22 cellular contexts compared by ENCODE assay signal in genomic region chr16:88602091-88602490, GRCh38. TPM values are rescaled to one million over a fixed set of nuclear protein-coding genes. Genes with fewer than 3 reads are reported as not detected.
"Had no signal": no experiment of that assay in that cellular context is flagged by ENCODE, and none has a peak within 500 bp of the region (broad histone marks: within the 10 kb centered on the region; RNA-seq: fewer than 3 reads in every experiment).

No MANE protein-coding gene starts in this region.

- H3K4me1 ChIP-seq: body of pancreas, foreskin keratinocyte had no signal

- ATAC-seq: activated T-cell treated with anti-CD3 and anti-CD28 coated beads, Interleukin-2, amount 50 U/mL, for 72 hours; natural killer cell had no signal

- H3K36me3 Mint-ChIP-seq: activated naive CD8-positive, alpha-beta T cell had no signal

- H3K4me3 Mint-ChIP-seq: activated B cell treated with CpG ODN at 0.5 μM for 24 hours; activated CD4-positive, alpha-beta T cell treated with anti-CD3 and anti-CD28 coated beads, Interleukin-2, amount 10 ng/mL, durations not matched to agents 24 days and 14 days; activated naive CD8-positive, alpha-beta T cell; activated T-cell treated with anti-CD3 and anti-CD28 coated beads, Interleukin-2, amount 50 U/mL, for 72 hours; natural killer cell; stimulated activated naive B cell treated with anti-CD40 and anti-IgM and Interleukin-4, amounts not matched to agents 10 μg/mL and 1 μg/mL and 100 μg/mL, for 72 hours; T-helper 2 cell treated with Interferon-gamma antibody and Interleukin-4, amounts not matched to agents 5 μg/mL and 100 μg/mL, for 36 hours had no signal

- H3K9me3 ChIP-seq: body of pancreas, tibial nerve had no signal

- DNase-seq: activated B cell treated with CpG ODN at 0.5 μM for 24 hours; activated CD4-positive, alpha-beta T cell treated with anti-CD3 and anti-CD28 coated beads, Interleukin-2, amount 10 ng/mL, durations not matched to agents 24 days and 14 days; activated CD8-positive, alpha-beta memory T cell treated with anti-CD3 and anti-CD28 coated beads, Interleukin-2, amount 50 U/mL, for 48 hours; activated gamma-delta T cell treated with Interleukin-2 at 50 U/mL for 16 hours; activated T-cell treated with anti-CD3 and anti-CD28 coated beads, Interleukin-2, amount 50 U/mL, for 72 hours; amygdala; body of pancreas; central memory CD4-positive, alpha-beta T cell; effector CD4-positive, alpha-beta T cell; foreskin keratinocyte; mesenchymal stem cell; natural killer cell; nucleus accumbens; retina; stimulated activated CD4-positive, alpha-beta T cell treated with anti-CD3 and anti-CD28 coated beads, Interleukin-2, amount 100 ng/mL, for 48 hours; stimulated activated naive B cell treated with anti-CD40 and anti-IgM and Interleukin-4, amounts not matched to agents 10 μg/mL and 1 μg/mL and 100 μg/mL, for 72 hours had no signal

- H3K4me1 Mint-ChIP-seq: activated CD4-positive, alpha-beta T cell treated with anti-CD3 and anti-CD28 coated beads, Interleukin-2, amount 10 ng/mL, durations not matched to agents 24 days and 14 days had no signal

- H3K27me3 Mint-ChIP-seq: activated B cell treated with CpG ODN at 0.5 μM for 24 hours; activated CD4-positive, alpha-beta T cell treated with anti-CD3 and anti-CD28 coated beads, Interleukin-2, amount 10 ng/mL, durations not matched to agents 24 days and 14 days; activated naive CD8-positive, alpha-beta T cell; stimulated activated naive B cell treated with anti-CD40 and anti-IgM and Interleukin-4, amounts not matched to agents 10 μg/mL and 1 μg/mL and 100 μg/mL, for 72 hours had no signal

- H3K9me3 Mint-ChIP-seq: activated B cell treated with CpG ODN at 0.5 μM for 24 hours; activated CD4-positive, alpha-beta T cell treated with anti-CD3 and anti-CD28 coated beads, Interleukin-2, amount 10 ng/mL, durations not matched to agents 24 days and 14 days; activated T-cell treated with anti-CD3 and anti-CD28 coated beads, Interleukin-2, amount 50 U/mL, for 72 hours; natural killer cell; stimulated activated naive B cell treated with anti-CD40 and anti-IgM and Interleukin-4, amounts not matched to agents 10 μg/mL and 1 μg/mL and 100 μg/mL, for 72 hours; T-helper 2 cell treated with Interferon-gamma antibody and Interleukin-4, amounts not matched to agents 5 μg/mL and 100 μg/mL, for 36 hours had no signal

- H3K4me3 ChIP-seq: body of pancreas, coronary artery, tibial nerve had no signal

- H3K27ac Mint-ChIP-seq: activated B cell treated with CpG ODN at 0.5 μM for 24 hours; activated CD4-positive, alpha-beta T cell treated with anti-CD3 and anti-CD28 coated beads, Interleukin-2, amount 10 ng/mL, durations not matched to agents 24 days and 14 days; activated naive CD8-positive, alpha-beta T cell; activated T-cell treated with anti-CD3 and anti-CD28 coated beads, Interleukin-2, amount 50 U/mL, for 72 hours; stimulated activated naive B cell treated with anti-CD40 and anti-IgM and Interleukin-4, amounts not matched to agents 10 μg/mL and 1 μg/mL and 100 μg/mL, for 72 hours; T-helper 2 cell treated with Interferon-gamma antibody and Interleukin-4, amounts not matched to agents 5 μg/mL and 100 μg/mL, for 36 hours had no signal

- H3K27me3 ChIP-seq: body of pancreas, foreskin keratinocyte, tibial nerve had no signal

- H3K27ac ChIP-seq: body of pancreas, coronary artery, foreskin keratinocyte, tibial nerve had no signal

RNA-seq across cellular contexts. Expression of gene IL17C, which starts 36.3 kb away (rescaled TPM):
- total RNA-seq: activated CD4-positive, alpha-beta T cell treated with anti-CD3 and anti-CD28 coated beads, Interleukin-2, amount 10 ng/mL, durations not matched to agents 24 days and 14 days; body of pancreas; endothelial cell of umbilical vein; foreskin keratinocyte; skeletal muscle tissue; tibial nerve had no signal
- polyA plus RNA-seq: foreskin keratinocyte had no signal
